8 cellular contexts compared by ENCODE assay signal in genomic region chr1:32876341-32877210, GRCh38. TPM values are rescaled to one million over a fixed set of nuclear protein-coding genes. Genes with fewer than 3 reads are reported as not detected.
A peak's percentile ranks its signal among the peaks of the same experiment; 100 is the strongest.
DNase-seq lines count a peak whose midpoint lies in the region; ATAC-seq, FAIRE-seq and TF ChIP-seq lines count a peak whose summit lies in the region.

No MANE protein-coding gene starts in this region.

- no peak overlapping the region for H3K27ac ChIP-seq in foreskin keratinocyte
- H3K27ac ChIP-seq in ovary = no peak overlapping the region

- no peak overlapping the region for H3K4me3 ChIP-seq in ovary

- 26 to 35% (median 33%) methylated on average over 16 of the region's 16 CpGs for WGBS in ovary, 3 donors

- H3K4me1 Mint-ChIP-seq in activated T-helper 1 cell treated with anti-CD3 and anti-CD28 coated beads, Interleukin-12 subunit alpha, Interleukin-12 subunit beta, Interleukin-2, Interleukin-4 antibody, amounts not matched to agents 30 ng/mL and 10 ng/mL and 1 ng/mL, durations not matched to agents 14 hours and 24 hours and 36 hours (ENCODE audit: low read depth) = peaks cover 8% of the 10 kb centered on the region

- TF ChIP-seq EP300 in ovary (IDR thresholded peaks at IDR 0.05) = no peak

- H3K27me3 Mint-ChIP-seq in activated T-helper 1 cell treated with anti-CD3 and anti-CD28 coated beads, Interleukin-12 subunit alpha, Interleukin-12 subunit beta, Interleukin-2, Interleukin-4 antibody, amounts not matched to agents 30 ng/mL and 10 ng/mL and 1 ng/mL, durations not matched to agents 14 hours and 24 hours and 36 hours (ENCODE audit: insufficient read depth) = peaks cover 33% of the 10 kb centered on the region

- peak; percentile 88 for TF ChIP-seq CTCF in AG09319 (IDR thresholded peaks at IDR 0.05; ENCODE audit: low read depth, low read length)
- TF ChIP-seq CTCF in foreskin keratinocyte (conservative IDR thresholded peaks at IDR 0.05) = peak; percentile 78
- TF ChIP-seq CTCF in ovary (IDR thresholded peaks at IDR 0.05) = peak; percentile 23 to 44 (median 25)

- H3K9me3 Mint-ChIP-seq in activated T-helper 1 cell treated with anti-CD3 and anti-CD28 coated beads, Interleukin-12 subunit alpha, Interleukin-12 subunit beta, Interleukin-2, Interleukin-4 antibody, amounts not matched to agents 30 ng/mL and 10 ng/mL and 1 ng/mL, durations not matched to agents 14 hours and 24 hours and 36 hours = no peaks in the 10 kb centered on the region

- FAIRE-seq in GM12892 (lab: Jason Lieb, UNC) = peak; percentile 57

- H3K9me3 ChIP-seq in ovary = no peaks in the 10 kb centered on the region

- no peaks in the 10 kb centered on the region for H3K4me1 ChIP-seq in foreskin keratinocyte
- peaks cover 11% of the 10 kb centered on the region for H3K4me1 ChIP-seq in ovary (ENCODE audit: insufficient read depth)

- intact Hi-C loops in activated T-helper 1 cell treated with anti-CD3 and anti-CD28 coated beads, Interleukin-12 subunit alpha, Interleukin-12 subunit beta, Interleukin-2, Interleukin-4 antibody, amounts not matched to agents 30 ng/mL and 10 ng/mL and 1 ng/mL, durations not matched to agents 14 hours and 24 hours and 36 hours (cut with micrococcal nuclease) = loop anchor here (1.0 kb wide), 1 partner anchor 210 kb away; no protein-coding TSS in a partner anchor
- intact Hi-C loops in ovary (cut with DNase I) = loop anchor here in 1 of 4 donors (5.0 kb wide), 1 partner anchor 206 kb away; the partner anchor contains the start of gene AZIN2

- DNase-seq in AG09319 (ENCODE audit: extremely low read depth, low read depth) = no peak
- DNase-seq in GM12892 (ENCODE audit: insufficient read length) = peak; percentile 83
- DNase-seq in NOMO-1 (lab: John Stamatoyannopoulos, UW; ENCODE audit: unreplicated experiment in 2 of 2) = peak; percentile 34 to 41
- peak; percentile 56 for DNase-seq in activated T-helper 1 cell treated with anti-CD3 and anti-CD28 coated beads, Interleukin-12 subunit alpha, Interleukin-12 subunit beta, Interleukin-2, Interleukin-4 antibody, amounts not matched to agents 30 ng/mL and 10 ng/mL and 1 ng/mL, durations not matched to agents 14 hours and 24 hours and 36 hours (ENCODE audit: low spot score)
- DNase-seq in foreskin keratinocyte = no peak
- DNase-seq in ovary = peak in 2 of 5 donors; percentile 34 to 69
- DNase-seq in cerebellar nuclear complex (lab: John Stamatoyannopoulos, UW) = no peak

- peaks cover 22% of the 10 kb centered on the region for H3K27me3 ChIP-seq in foreskin keratinocyte
- no peaks in the 10 kb centered on the region for H3K27me3 ChIP-seq in ovary

- no peaks in the 10 kb centered on the region for H3K36me3 Mint-ChIP-seq in activated T-helper 1 cell treated with anti-CD3 and anti-CD28 coated beads, Interleukin-12 subunit alpha, Interleukin-12 subunit beta, Interleukin-2, Interleukin-4 antibody, amounts not matched to agents 30 ng/mL and 10 ng/mL and 1 ng/mL, durations not matched to agents 14 hours and 24 hours and 36 hours (ENCODE audit: low read depth)

- no peaks in the 10 kb centered on the region for H3K36me3 ChIP-seq in ovary

- ATAC-seq in foreskin keratinocyte = peak; percentile 52
- ATAC-seq in GM19328 (IDR thresholded peaks at IDR 0.05; ENCODE audit: unreplicated experiment) = no peak

- no peak for TF ChIP-seq POLR2A in GM12892 (IDR thresholded peaks at IDR 0.05; ENCODE audit: low read depth, low read length)
- no peak for TF ChIP-seq POLR2A in ovary (IDR thresholded peaks at IDR 0.05)

- H3K4me3 Mint-ChIP-seq in activated T-helper 1 cell treated with anti-CD3 and anti-CD28 coated beads, Interleukin-12 subunit alpha, Interleukin-12 subunit beta, Interleukin-2, Interleukin-4 antibody, amounts not matched to agents 30 ng/mL and 10 ng/mL and 1 ng/mL, durations not matched to agents 14 hours and 24 hours and 36 hours = no peak overlapping the region

- H3K27ac Mint-ChIP-seq in activated T-helper 1 cell treated with anti-CD3 and anti-CD28 coated beads, Interleukin-12 subunit alpha, Interleukin-12 subunit beta, Interleukin-2, Interleukin-4 antibody, amounts not matched to agents 30 ng/mL and 10 ng/mL and 1 ng/mL, durations not matched to agents 14 hours and 24 hours and 36 hours = no peak overlapping the region

RNA-seq across cellular contexts. Expression of gene FNDC5, which starts 5.9 kb away (rescaled TPM):
- polyA plus RNA-seq in GM12892 (2012; ENCODE audit: missing spikeins) = 1.1 TPM
- total RNA-seq in activated T-helper 1 cell treated with anti-CD3 and anti-CD28 coated beads, Interleukin-12 subunit alpha, Interleukin-12 subunit beta, Interleukin-2, Interleukin-4 antibody, amounts not matched to agents 30 ng/mL and 10 ng/mL and 1 ng/mL, durations not matched to agents 14 hours and 24 hours and 36 hours = not detected in 2 replicates
- total RNA-seq in foreskin keratinocyte (not detected in 2 replicates), ovary (10 to 100 TPM in 4 of 7 donors, 1 to 10 TPM in 3; 4.2 to 25.4 (median 12.1) TPM)
- polyA plus RNA-seq in foreskin keratinocyte (not detected in 2 replicates), ovary (10 to 100 TPM in 1 of 2 donors, 1 to 10 TPM in 1; 8.2 to 15.6 TPM)

RNA-seq across cellular contexts. Expression of gene HPCA, which starts 9.7 kb away (rescaled TPM):
- polyA plus RNA-seq in GM12892 (2012; ENCODE audit: missing spikeins) = not detected
- total RNA-seq in activated T-helper 1 cell treated with anti-CD3 and anti-CD28 coated beads, Interleukin-12 subunit alpha, Interleukin-12 subunit beta, Interleukin-2, Interleukin-4 antibody, amounts not matched to agents 30 ng/mL and 10 ng/mL and 1 ng/mL, durations not matched to agents 14 hours and 24 hours and 36 hours = 0.20 TPM in 1 of 2 replicates, not detected in the other
- total RNA-seq in foreskin keratinocyte = not detected in 2 replicates
- polyA plus RNA-seq in foreskin keratinocyte = not detected in 2 replicates
- total RNA-seq in ovary = 1 to 10 TPM in 1 of 7 donors, under 1 TPM in 5, not detected in 1; 0.37 to 1.0 (median 0.68) TPM
- under 1 TPM; 0.23 to 0.81 TPM for polyA plus RNA-seq in ovary

RNA-seq across cellular contexts. Expression of gene TMEM54, which starts 24.6 kb away (rescaled TPM):
- 0.66 TPM for polyA plus RNA-seq in GM12892 (2012; ENCODE audit: missing spikeins)
- total RNA-seq in activated T-helper 1 cell treated with anti-CD3 and anti-CD28 coated beads, Interleukin-12 subunit alpha, Interleukin-12 subunit beta, Interleukin-2, Interleukin-4 antibody, amounts not matched to agents 30 ng/mL and 10 ng/mL and 1 ng/mL, durations not matched to agents 14 hours and 24 hours and 36 hours = 0.78 and 1.0 TPM in 2 replicates
- total RNA-seq in foreskin keratinocyte = 73.2 and 90.0 TPM in 2 replicates
- polyA plus RNA-seq in foreskin keratinocyte = 113 and 128 TPM in 2 replicates
- total RNA-seq in ovary = 10 to 100 TPM; 13.5 to 64.0 (median 23.9) TPM
- polyA plus RNA-seq in ovary = 10 to 100 TPM in 1 of 2 donors, under 1 TPM in 1; 0.85 to 23.3 TPM

RNA-seq across cellular contexts. Expression of gene S100PBP, which starts 59.1 kb away (rescaled TPM):
- polyA plus RNA-seq in GM12892 (2012; ENCODE audit: missing spikeins) = 54.6 TPM
- total RNA-seq in activated T-helper 1 cell treated with anti-CD3 and anti-CD28 coated beads, Interleukin-12 subunit alpha, Interleukin-12 subunit beta, Interleukin-2, Interleukin-4 antibody, amounts not matched to agents 30 ng/mL and 10 ng/mL and 1 ng/mL, durations not matched to agents 14 hours and 24 hours and 36 hours = 48.8 and 55.8 TPM in 2 replicates
- total RNA-seq in foreskin keratinocyte (27.6 and 28.6 TPM in 2 replicates), ovary (10 to 100 TPM; 24.8 to 64.2 (median 42.6) TPM)
- polyA plus RNA-seq in foreskin keratinocyte (8.1 and 12.4 TPM in 2 replicates), ovary (10 to 100 TPM; 18.1 to 47.0 TPM)

RNA-seq across cellular contexts. Expression of gene YARS1, which starts 59.4 kb away (rescaled TPM):
- 88.9 TPM for polyA plus RNA-seq in GM12892 (2012; ENCODE audit: missing spikeins)
- total RNA-seq in activated T-helper 1 cell treated with anti-CD3 and anti-CD28 coated beads, Interleukin-12 subunit alpha, Interleukin-12 subunit beta, Interleukin-2, Interleukin-4 antibody, amounts not matched to agents 30 ng/mL and 10 ng/mL and 1 ng/mL, durations not matched to agents 14 hours and 24 hours and 36 hours = 205 and 225 TPM in 2 replicates
- total RNA-seq in foreskin keratinocyte = 119 and 130 TPM in 2 replicates
- 95.9 and 107 TPM in 2 replicates for polyA plus RNA-seq in foreskin keratinocyte
- total RNA-seq in ovary = 100 to 1,000 TPM in 1 of 7 donors, 10 to 100 TPM in 6; 19.8 to 272 (median 46.2) TPM
- polyA plus RNA-seq in ovary = 10 to 100 TPM; 23.6 to 95.2 TPM

Comparison
In these comparisons a context has a peak if more than half of its experiments do, and no peak if none do; other contexts are left out.
1. DNase-seq: peak in GM12892 (single experiment), NOMO-1 (2 of 2) and activated T-helper 1 cell treated with anti-CD3 and anti-CD28 coated beads, Interleukin-12 subunit alpha, Interleukin-12 subunit beta, Interleukin-2, Interleukin-4 antibody, amounts not matched to agents 30 ng/mL and 10 ng/mL and 1 ng/mL, durations not matched to agents 14 hours and 24 hours and 36 hours (single experiment); none in AG09319 (single experiment), foreskin keratinocyte (0 of 2) and cerebellar nuclear complex (0 of 2).
2. CTCF ChIP-seq: peak in every context shown above with its lines; median percentile 88 in AG09319; 78 in foreskin keratinocyte; 25 in ovary.